1 cellular context compared by ENCODE assay signal in the genomic region with DNA sequence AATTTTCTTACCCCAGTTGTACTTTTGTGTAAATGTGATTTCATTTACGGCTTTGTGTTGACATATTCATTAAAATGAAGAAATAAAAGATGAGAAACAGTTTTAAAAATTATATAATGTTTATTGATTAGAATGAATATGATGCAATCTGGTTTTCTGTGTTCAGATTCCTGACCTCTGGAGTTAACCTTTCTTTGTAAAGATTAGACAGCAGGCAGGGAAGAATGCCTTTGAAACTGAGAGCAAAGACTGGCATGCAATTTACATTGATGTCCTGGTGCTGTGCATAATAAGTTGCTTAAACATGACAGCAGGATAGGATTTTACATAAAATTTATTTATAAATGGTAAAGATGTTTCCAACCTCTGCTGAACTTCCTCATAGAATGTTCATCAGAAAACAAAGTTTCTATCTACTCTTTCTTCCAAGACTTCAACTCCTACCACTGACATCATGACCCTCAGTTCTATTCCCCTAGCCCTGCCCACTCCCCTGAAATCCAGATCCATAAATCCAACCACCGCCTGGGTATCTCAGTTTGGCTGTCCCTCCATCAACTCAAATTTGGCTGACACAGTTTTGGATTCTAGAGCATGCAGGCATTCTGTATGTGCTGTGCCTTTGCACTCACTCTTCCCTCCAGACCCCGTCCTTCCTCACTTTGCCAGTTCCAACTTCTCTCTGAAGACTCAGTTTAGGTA.
TF ChIP-seq lines count a peak whose summit lies in the region.

No MANE protein-coding gene starts in this region.

TF ChIP-seq in HepG2, 621 proteins besides CTCF, POLR2A, EP300 and RAD21 (continued from another document and continues in another):
- TF ChIP-seq, protein P1, sequence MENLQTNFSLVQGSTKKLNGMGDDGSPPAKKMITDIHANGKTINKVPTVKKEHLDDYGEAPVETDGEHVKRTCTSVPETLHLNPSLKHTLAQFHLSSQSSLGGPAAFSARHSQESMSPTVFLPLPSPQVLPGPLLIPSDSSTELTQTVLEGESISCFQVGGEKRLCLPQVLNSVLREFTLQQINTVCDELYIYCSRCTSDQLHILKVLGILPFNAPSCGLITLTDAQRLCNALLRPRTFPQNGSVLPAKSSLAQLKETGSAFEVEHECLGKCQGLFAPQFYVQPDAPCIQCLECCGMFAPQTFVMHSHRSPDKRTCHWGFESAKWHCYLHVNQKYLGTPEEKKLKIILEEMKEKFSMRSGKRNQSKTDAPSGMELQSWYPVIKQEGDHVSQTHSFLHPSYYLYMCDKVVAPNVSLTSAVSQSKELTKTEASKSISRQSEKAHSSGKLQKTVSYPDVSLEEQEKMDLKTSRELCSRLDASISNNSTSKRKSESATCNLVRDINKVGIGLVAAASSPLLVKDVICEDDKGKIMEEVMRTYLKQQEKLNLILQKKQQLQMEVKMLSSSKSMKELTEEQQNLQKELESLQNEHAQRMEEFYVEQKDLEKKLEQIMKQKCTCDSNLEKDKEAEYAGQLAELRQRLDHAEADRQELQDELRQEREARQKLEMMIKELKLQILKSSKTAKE (CRISPR knock-in tag; IDR thresholded peaks at IDR 0.05; ENCODE audit: borderline replicate concordance) = no peak
- 0 out of 2 replicates have a peak, but pooled peaks have one; percentile 8 for TF ChIP-seq NFYC (CRISPR knock-in tag; IDR thresholded peaks at IDR 0.05)
- no peak for TF ChIP-seq THAP11 (CRISPR knock-in tag; IDR thresholded peaks at IDR 0.05)
- TF ChIP-seq NFE2L2 (IDR thresholded peaks at IDR 0.05; ENCODE audit: low read length) = no peak
- TF ChIP-seq, protein P2, sequence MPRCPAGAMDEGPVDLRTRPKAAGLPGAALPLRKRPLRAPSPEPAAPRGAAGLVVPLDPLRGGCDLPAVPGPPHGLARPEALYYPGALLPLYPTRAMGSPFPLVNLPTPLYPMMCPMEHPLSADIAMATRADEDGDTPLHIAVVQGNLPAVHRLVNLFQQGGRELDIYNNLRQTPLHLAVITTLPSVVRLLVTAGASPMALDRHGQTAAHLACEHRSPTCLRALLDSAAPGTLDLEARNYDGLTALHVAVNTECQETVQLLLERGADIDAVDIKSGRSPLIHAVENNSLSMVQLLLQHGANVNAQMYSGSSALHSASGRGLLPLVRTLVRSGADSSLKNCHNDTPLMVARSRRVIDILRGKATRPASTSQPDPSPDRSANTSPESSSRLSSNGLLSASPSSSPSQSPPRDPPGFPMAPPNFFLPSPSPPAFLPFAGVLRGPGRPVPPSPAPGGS (CRISPR knock-in tag; IDR thresholded peaks at IDR 0.05) = no peak
- TF ChIP-seq, protein P3, sequence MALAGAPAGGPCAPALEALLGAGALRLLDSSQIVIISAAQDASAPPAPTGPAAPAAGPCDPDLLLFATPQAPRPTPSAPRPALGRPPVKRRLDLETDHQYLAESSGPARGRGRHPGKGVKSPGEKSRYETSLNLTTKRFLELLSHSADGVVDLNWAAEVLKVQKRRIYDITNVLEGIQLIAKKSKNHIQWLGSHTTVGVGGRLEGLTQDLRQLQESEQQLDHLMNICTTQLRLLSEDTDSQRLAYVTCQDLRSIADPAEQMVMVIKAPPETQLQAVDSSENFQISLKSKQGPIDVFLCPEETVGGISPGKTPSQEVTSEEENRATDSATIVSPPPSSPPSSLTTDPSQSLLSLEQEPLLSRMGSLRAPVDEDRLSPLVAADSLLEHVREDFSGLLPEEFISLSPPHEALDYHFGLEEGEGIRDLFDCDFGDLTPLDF (CRISPR knock-in tag; IDR thresholded peaks at IDR 0.05) = no peak
- TF ChIP-seq, protein P4, sequence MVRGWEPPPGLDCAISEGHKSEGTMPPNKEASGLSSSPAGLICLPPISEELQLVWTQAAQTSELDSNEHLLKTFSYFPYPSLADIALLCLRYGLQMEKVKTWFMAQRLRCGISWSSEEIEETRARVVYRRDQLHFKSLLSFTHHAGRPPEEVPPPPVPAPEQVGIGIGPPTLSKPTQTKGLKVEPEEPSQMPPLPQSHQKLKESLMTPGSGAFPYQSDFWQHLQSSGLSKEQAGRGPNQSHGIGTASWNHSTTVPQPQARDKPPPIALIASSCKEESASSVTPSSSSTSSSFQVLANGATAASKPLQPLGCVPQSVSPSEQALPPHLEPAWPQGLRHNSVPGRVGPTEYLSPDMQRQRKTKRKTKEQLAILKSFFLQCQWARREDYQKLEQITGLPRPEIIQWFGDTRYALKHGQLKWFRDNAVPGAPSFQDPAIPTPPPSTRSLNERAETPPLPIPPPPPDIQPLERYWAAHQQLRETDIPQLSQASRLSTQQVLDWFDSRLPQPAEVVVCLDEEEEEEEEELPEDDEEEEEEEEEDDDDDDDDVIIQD (CRISPR knock-in tag; IDR thresholded peaks at IDR 0.05; ENCODE audit: low read depth) = peak; percentile 82; the same call in 1 of the 2 replicates
- TF ChIP-seq MLLT10 (CRISPR knock-in tag; IDR thresholded peaks at IDR 0.05) = no peak
- no peak for TF ChIP-seq STAT5B (CRISPR knock-in tag; IDR thresholded peaks at IDR 0.05)
- TF ChIP-seq, protein P5, sequence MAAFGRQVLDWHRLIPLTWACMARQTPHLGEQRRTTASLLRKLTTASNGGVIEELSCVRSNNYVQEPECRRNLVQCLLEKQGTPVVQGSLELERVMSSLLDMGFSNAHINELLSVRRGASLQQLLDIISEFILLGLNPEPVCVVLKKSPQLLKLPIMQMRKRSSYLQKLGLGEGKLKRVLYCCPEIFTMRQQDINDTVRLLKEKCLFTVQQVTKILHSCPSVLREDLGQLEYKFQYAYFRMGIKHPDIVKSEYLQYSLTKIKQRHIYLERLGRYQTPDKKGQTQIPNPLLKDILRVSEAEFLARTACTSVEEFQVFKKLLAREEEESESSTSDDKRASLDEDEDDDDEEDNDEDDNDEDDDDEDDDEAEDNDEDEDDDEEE (CRISPR knock-in tag; IDR thresholded peaks at IDR 0.05) = no peak
- no peak for TF ChIP-seq ZNF253 (CRISPR knock-in tag; IDR thresholded peaks at IDR 0.05; ENCODE audit: borderline replicate concordance)
- no peak for TF ChIP-seq REL (CRISPR knock-in tag; conservative IDR thresholded peaks at IDR 0.05)
- TF ChIP-seq, protein P6, sequence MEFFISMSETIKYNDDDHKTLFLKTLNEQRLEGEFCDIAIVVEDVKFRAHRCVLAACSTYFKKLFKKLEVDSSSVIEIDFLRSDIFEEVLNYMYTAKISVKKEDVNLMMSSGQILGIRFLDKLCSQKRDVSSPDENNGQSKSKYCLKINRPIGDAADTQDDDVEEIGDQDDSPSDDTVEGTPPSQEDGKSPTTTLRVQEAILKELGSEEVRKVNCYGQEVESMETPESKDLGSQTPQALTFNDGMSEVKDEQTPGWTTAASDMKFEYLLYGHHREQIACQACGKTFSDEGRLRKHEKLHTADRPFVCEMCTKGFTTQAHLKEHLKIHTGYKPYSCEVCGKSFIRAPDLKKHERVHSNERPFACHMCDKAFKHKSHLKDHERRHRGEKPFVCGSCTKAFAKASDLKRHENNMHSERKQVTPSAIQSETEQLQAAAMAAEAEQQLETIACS (CRISPR knock-in tag; IDR thresholded peaks at IDR 0.05) = no peak
- TF ChIP-seq MED8 (CRISPR knock-in tag; IDR thresholded peaks at IDR 0.05; ENCODE audit: insufficient replicate concordance) = no peak
- TF ChIP-seq, protein P7, sequence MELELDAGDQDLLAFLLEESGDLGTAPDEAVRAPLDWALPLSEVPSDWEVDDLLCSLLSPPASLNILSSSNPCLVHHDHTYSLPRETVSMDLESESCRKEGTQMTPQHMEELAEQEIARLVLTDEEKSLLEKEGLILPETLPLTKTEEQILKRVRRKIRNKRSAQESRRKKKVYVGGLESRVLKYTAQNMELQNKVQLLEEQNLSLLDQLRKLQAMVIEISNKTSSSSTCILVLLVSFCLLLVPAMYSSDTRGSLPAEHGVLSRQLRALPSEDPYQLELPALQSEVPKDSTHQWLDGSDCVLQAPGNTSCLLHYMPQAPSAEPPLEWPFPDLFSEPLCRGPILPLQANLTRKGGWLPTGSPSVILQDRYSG (CRISPR knock-in tag; IDR thresholded peaks at IDR 0.05) = no peak
- TF ChIP-seq ZNF772 (CRISPR knock-in tag; IDR thresholded peaks at IDR 0.05) = no peak
- no peak; the same call in 1 of the 2 replicates for TF ChIP-seq HDAC6 (IDR thresholded peaks at IDR 0.05; ENCODE audit: low read depth, low read length)
- TF ChIP-seq, protein P8, sequence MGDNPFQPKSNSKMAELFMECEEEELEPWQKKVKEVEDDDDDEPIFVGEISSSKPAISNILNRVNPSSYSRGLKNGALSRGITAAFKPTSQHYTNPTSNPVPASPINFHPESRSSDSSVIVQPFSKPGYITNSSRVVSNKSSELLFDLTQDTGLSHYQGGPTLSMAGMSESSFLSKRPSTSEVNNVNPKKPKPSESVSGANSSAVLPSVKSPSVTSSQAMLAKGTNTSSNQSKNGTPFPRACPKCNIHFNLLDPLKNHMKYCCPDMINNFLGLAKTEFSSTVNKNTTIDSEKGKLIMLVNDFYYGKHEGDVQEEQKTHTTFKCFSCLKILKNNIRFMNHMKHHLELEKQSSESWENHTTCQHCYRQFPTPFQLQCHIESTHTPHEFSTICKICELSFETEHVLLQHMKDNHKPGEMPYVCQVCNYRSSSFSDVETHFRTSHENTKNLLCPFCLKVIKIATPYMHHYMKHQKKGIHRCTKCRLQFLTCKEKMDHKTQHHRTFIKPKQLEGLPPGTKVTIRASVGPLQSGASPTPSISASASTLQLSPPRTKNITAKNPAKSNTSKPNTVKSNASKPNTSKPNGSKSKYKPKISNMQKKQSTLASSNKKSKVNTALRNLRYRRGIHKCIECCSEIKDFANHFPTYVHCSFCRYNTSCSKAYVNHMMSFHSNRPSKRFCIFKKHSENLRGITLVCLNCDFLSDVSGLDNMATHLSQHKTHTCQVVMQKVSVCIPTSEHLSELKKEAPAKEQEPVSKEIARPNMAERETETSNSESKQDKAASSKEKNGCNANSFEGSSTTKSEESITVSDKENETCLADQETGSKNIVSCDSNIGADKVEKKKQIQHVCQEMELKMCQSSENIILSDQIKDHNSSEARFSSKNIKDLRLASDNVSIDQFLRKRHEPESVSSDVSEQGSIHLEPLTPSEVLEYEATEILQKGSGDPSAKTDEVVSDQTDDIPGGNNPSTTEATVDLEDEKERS (CRISPR knock-in tag; IDR thresholded peaks at IDR 0.05) = no peak
- TF ChIP-seq, protein P9, sequence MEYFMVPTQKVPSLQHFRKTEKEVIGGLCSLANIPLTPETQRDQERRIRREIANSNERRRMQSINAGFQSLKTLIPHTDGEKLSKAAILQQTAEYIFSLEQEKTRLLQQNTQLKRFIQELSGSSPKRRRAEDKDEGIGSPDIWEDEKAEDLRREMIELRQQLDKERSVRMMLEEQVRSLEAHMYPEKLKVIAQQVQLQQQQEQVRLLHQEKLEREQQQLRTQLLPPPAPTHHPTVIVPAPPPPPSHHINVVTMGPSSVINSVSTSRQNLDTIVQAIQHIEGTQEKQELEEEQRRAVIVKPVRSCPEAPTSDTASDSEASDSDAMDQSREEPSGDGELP (IDR thresholded peaks at IDR 0.05; ENCODE audit: borderline replicate concordance, low read depth) = no peak
- TF ChIP-seq NFE2 (CRISPR knock-in tag; IDR thresholded peaks at IDR 0.05) = no peak
- TF ChIP-seq NFRKB (IDR thresholded peaks at IDR 0.05) = no peak
- TF ChIP-seq, protein P10, sequence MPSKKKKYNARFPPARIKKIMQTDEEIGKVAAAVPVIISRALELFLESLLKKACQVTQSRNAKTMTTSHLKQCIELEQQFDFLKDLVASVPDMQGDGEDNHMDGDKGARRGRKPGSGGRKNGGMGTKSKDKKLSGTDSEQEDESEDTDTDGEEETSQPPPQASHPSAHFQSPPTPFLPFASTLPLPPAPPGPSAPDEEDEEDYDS (CRISPR knock-in tag; IDR thresholded peaks at IDR 0.05) = 0 out of 2 replicates have a peak, but pooled peaks have one; percentile 11
- TF ChIP-seq SPEN (CRISPR knock-in tag; IDR thresholded peaks at IDR 0.05; ENCODE audit: low read depth) = no peak
- no peak for TF ChIP-seq PCBP1 (IDR thresholded peaks at IDR 0.05; ENCODE audit: borderline replicate concordance, low read depth, low read length)
- TF ChIP-seq KAT7 (CRISPR knock-in tag; IDR thresholded peaks at IDR 0.05; ENCODE audit: borderline replicate concordance) = peak; percentile 67; the same call in 1 of the 2 replicates
- TF ChIP-seq, protein P11, sequence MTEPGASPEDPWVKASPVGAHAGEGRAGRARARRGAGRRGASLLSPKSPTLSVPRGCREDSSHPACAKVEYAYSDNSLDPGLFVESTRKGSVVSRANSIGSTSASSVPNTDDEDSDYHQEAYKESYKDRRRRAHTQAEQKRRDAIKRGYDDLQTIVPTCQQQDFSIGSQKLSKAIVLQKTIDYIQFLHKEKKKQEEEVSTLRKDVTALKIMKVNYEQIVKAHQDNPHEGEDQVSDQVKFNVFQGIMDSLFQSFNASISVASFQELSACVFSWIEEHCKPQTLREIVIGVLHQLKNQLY (CRISPR knock-in tag; IDR thresholded peaks at IDR 0.05) = no peak
- TF ChIP-seq, protein P12, sequence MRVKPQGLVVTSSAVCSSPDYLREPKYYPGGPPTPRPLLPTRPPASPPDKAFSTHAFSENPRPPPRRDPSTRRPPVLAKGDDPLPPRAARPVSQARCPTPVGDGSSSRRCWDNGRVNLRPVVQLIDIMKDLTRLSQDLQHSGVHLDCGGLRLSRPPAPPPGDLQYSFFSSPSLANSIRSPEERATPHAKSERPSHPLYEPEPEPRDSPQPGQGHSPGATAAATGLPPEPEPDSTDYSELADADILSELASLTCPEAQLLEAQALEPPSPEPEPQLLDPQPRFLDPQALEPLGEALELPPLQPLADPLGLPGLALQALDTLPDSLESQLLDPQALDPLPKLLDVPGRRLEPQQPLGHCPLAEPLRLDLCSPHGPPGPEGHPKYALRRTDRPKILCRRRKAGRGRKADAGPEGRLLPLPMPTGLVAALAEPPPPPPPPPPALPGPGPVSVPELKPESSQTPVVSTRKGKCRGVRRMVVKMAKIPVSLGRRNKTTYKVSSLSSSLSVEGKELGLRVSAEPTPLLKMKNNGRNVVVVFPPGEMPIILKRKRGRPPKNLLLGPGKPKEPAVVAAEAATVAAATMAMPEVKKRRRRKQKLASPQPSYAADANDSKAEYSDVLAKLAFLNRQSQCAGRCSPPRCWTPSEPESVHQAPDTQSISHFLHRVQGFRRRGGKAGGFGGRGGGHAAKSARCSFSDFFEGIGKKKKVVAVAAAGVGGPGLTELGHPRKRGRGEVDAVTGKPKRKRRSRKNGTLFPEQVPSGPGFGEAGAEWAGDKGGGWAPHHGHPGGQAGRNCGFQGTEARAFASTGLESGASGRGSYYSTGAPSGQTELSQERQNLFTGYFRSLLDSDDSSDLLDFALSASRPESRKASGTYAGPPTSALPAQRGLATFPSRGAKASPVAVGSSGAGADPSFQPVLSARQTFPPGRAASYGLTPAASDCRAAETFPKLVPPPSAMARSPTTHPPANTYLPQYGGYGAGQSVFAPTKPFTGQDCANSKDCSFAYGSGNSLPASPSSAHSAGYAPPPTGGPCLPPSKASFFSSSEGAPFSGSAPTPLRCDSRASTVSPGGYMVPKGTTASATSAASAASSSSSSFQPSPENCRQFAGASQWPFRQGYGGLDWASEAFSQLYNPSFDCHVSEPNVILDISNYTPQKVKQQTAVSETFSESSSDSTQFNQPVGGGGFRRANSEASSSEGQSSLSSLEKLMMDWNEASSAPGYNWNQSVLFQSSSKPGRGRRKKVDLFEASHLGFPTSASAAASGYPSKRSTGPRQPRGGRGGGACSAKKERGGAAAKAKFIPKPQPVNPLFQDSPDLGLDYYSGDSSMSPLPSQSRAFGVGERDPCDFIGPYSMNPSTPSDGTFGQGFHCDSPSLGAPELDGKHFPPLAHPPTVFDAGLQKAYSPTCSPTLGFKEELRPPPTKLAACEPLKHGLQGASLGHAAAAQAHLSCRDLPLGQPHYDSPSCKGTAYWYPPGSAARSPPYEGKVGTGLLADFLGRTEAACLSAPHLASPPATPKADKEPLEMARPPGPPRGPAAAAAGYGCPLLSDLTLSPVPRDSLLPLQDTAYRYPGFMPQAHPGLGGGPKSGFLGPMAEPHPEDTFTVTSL (CRISPR knock-in tag; IDR thresholded peaks at IDR 0.05; ENCODE audit: borderline replicate concordance) = no peak
- TF ChIP-seq ZNF83 (CRISPR knock-in tag; IDR thresholded peaks at IDR 0.05; ENCODE audit: borderline replicate concordance) = no peak
